Comparison of ENCODE assay signal across 11 cellular contexts in genomic region chr10:72106154-72106849, GRCh38. TPM values are rescaled to one million over a fixed set of nuclear protein-coding genes. Genes with fewer than 3 reads are reported as not detected.
DNase-seq lines count a peak whose midpoint lies in the region; ATAC-seq and TF ChIP-seq lines count a peak whose summit lies in the region.
"Had no signal": no experiment of that assay in that cellular context is flagged by ENCODE, and none has a peak within 500 bp of the region (broad histone marks: within the 10 kb centered on the region; RNA-seq: fewer than 3 reads in every experiment).

No MANE protein-coding gene starts in this region.

- no peaks in the 10 kb centered on the region for H3K36me3 ChIP-seq in thyroid gland
- H3K36me3 ChIP-seq in tibial nerve, result peaks cover 0 to 17% (median 0%) of the 10 kb centered on the region in 3 donors

- H3K4me3 Mint-ChIP-seq in stimulated activated naive CD8-positive, alpha-beta T cell treated with anti-CD3 and anti-CD28 coated beads, Interleukin-15, Interleukin-2, amounts not matched to agents 100 ng/mL and 50 ng/mL, for 24 hours, result peak overlapping the region; percentile 86
- H3K4me3 Mint-ChIP-seq: H9 had no signal

- H3K27ac Mint-ChIP-seq in stimulated activated naive CD8-positive, alpha-beta T cell treated with anti-CD3 and anti-CD28 coated beads, Interleukin-15, Interleukin-2, amounts not matched to agents 100 ng/mL and 50 ng/mL, for 24 hours, result peak overlapping the region; percentile 97
- H3K27ac Mint-ChIP-seq: H9 had no signal

- H3K9me3 Mint-ChIP-seq in stimulated activated naive CD8-positive, alpha-beta T cell treated with anti-CD3 and anti-CD28 coated beads, Interleukin-15, Interleukin-2, amounts not matched to agents 100 ng/mL and 50 ng/mL, for 24 hours, result no peaks in the 10 kb centered on the region
- H3K9me3 Mint-ChIP-seq: H9 had no signal

- H3K9me3 ChIP-seq in thyroid gland (no peaks in the 10 kb centered on the region), tibial nerve (no peaks in the 10 kb centered on the region)
- H3K9me3 ChIP-seq: right lobe of liver had no signal

- TF ChIP-seq CTCF in thyroid gland (IDR thresholded peaks at IDR 0.05) (no peak), tibial nerve (IDR thresholded peaks at IDR 0.05) (no peak)

- H3K36me3 Mint-ChIP-seq in stimulated activated naive CD8-positive, alpha-beta T cell treated with anti-CD3 and anti-CD28 coated beads, Interleukin-15, Interleukin-2, amounts not matched to agents 100 ng/mL and 50 ng/mL, for 24 hours (ENCODE audit: low read depth), result peaks cover 59% of the 10 kb centered on the region

- H3K27ac ChIP-seq in thyroid gland (peak overlapping the region in 2 of 3 donors; percentile 84 to 86), tibial nerve (peak overlapping the region in 2 of 4 donors; percentile 52 to 81)
- H3K27ac ChIP-seq: right lobe of liver had no signal

- DNase-seq in stimulated activated naive CD8-positive, alpha-beta T cell treated with anti-CD3 and anti-CD28 coated beads, Interleukin-15, Interleukin-2, amounts not matched to agents 100 U/mL and 50 U/mL, for 24 hours, result no peak
- DNase-seq in SW480 (ENCODE audit: low spot score) (peak; percentile 29), foreskin melanocyte (peak; percentile 38), thyroid gland (no peak), hepatic stellate cell (ENCODE audit: low spot score) (no peak), tibial nerve (ENCODE audit: low spot score in 2 of 2) (no peak)
- DNase-seq: aorta, H9, right lobe of liver had no signal

- H3K4me3 ChIP-seq in thyroid gland (replicated peaks in 1 of 3), result no peak overlapping the region
- H3K4me3 ChIP-seq in tibial nerve, result no peak overlapping the region
- H3K4me3 ChIP-seq: right lobe of liver had no signal

- H3K27me3 ChIP-seq in thyroid gland (no peaks in the 10 kb centered on the region), tibial nerve (no peaks in the 10 kb centered on the region)
- H3K27me3 ChIP-seq: right lobe of liver had no signal

- TF ChIP-seq EP300 in tibial nerve (IDR thresholded peaks at IDR 0.05), result no peak

- intact Hi-C loops in thyroid gland (cut with DNase I), result no loop called here

- 90 to 92% methylated on average over 2 of the region's 2 CpGs for WGBS in thyroid gland, 2 donors
- WGBS in tibial nerve, 2 donors, result 56 to 62% methylated on average over 2 of the region's 2 CpGs

- ATAC-seq in stimulated activated naive CD8-positive, alpha-beta T cell treated with anti-CD3 and anti-CD28 coated beads, Interleukin-15, Interleukin-2, amounts not matched to agents 100 U/mL and 50 U/mL, for 24 hours, result no peak
- no peak for ATAC-seq in HG03025 (IDR thresholded peaks at IDR 0.05; ENCODE audit: low FRiP score, unreplicated experiment)
- ATAC-seq: right lobe of liver had no signal

- peaks cover 83% of the 10 kb centered on the region for H3K4me1 Mint-ChIP-seq in stimulated activated naive CD8-positive, alpha-beta T cell treated with anti-CD3 and anti-CD28 coated beads, Interleukin-15, Interleukin-2, amounts not matched to agents 100 ng/mL and 50 ng/mL, for 24 hours (ENCODE audit: low read depth)

- no peaks in the 10 kb centered on the region for H3K27me3 Mint-ChIP-seq in stimulated activated naive CD8-positive, alpha-beta T cell treated with anti-CD3 and anti-CD28 coated beads, Interleukin-15, Interleukin-2, amounts not matched to agents 100 ng/mL and 50 ng/mL, for 24 hours

- no peak for TF ChIP-seq POLR2A in thyroid gland (IDR thresholded peaks at IDR 0.05)
- no peak for TF ChIP-seq POLR2A in tibial nerve (IDR thresholded peaks at IDR 0.05)

- peaks cover 27 to 34% of the 10 kb centered on the region in 2 donors for H3K4me1 ChIP-seq in thyroid gland
- H3K4me1 ChIP-seq in tibial nerve, result peaks cover 0 to 28% (median 12%) of the 10 kb centered on the region in 4 donors

RNA-seq across cellular contexts. Expression of gene SPOCK2, which starts 18.0 kb away (rescaled TPM):
- total RNA-seq in thyroid gland (10 to 100 TPM in 3 of 4 donors, 1 to 10 TPM in 1; 4.3 to 17.6 (median 13.5) TPM), tibial nerve (1 to 10 TPM; 2.1 to 9.9 (median 5.0) TPM)

Comparison
In these comparisons a context has a peak if more than half of its experiments do, and no peak if none do; other contexts are left out.
1. DNase-seq: peak in SW480 (single experiment) and foreskin melanocyte (single experiment); none in stimulated activated naive CD8-positive, alpha-beta T cell treated with anti-CD3 and anti-CD28 coated beads, Interleukin-15, Interleukin-2, amounts not matched to agents 100 U/mL and 50 U/mL, for 24 hours (single experiment), thyroid gland (0 of 2), hepatic stellate cell (single experiment) and tibial nerve (0 of 2).